In the genomic region with DNA sequence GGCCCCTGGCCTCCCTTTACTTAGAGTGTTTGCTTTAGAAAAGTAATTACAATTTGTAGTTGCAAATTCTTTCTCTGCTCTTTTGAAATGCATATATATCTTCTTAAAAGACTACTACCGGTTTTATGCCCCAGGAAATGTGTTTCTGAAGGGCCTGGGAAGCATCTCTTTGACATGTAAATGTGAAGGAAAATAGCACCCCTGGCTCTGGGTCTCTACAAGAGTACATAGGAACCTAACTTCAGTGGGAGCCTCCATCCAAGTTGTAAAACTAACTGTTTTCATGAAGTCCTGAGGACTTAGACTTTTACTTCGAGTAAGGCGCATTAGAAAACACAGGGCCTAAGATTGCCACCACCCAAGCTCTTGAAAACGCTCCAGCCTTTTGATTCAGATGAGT, we compare ENCODE assay signal across 22 cellular contexts.
"Had no signal": no experiment of that assay in that cellular context is flagged by ENCODE, and none has a peak within 500 bp of the region (broad histone marks: within the 10 kb centered on the region; RNA-seq: fewer than 3 reads in every experiment).

No MANE protein-coding gene starts in this region.

- H3K27ac Mint-ChIP-seq: effector memory CD8-positive, alpha-beta T cell; immature natural killer cell; natural killer cell; progenitor cell of endocrine pancreas; stimulated activated effector memory CD8-positive, alpha-beta T cell treated with anti-CD3 and anti-CD28 coated beads, Interleukin-12 subunit alpha, Interleukin-12 subunit beta, amount 100 ng/mL, for 72 hours had no signal

- H2AFZ ChIP-seq: parathyroid adenoma had no signal

- H3K9me3 ChIP-seq: left ventricle myocardium inferior, lower lobe of right lung, right atrium auricular region, sigmoid colon, stomach, thyroid gland had no signal

- H3K36me3 ChIP-seq: left ventricle myocardium inferior, lower lobe of right lung, right atrium auricular region, sigmoid colon, stomach, thyroid gland had no signal

- H3K27me3 Mint-ChIP-seq: effector memory CD8-positive, alpha-beta T cell had no signal

- H3K4me1 ChIP-seq: left ventricle myocardium inferior, lower lobe of right lung, parathyroid adenoma, right atrium auricular region, sigmoid colon, stomach, thyroid gland had no signal

- H3K27me3 ChIP-seq: right atrium auricular region, sigmoid colon, stomach, thyroid gland had no signal

- H3K4me3 ChIP-seq: left ventricle myocardium inferior, lower lobe of right lung, right atrium auricular region, sigmoid colon, stomach, thyroid gland had no signal

- H3K9ac ChIP-seq: parathyroid adenoma had no signal

- H3K36me3 Mint-ChIP-seq: immature natural killer cell; natural killer cell; stimulated activated effector memory CD8-positive, alpha-beta T cell treated with anti-CD3 and anti-CD28 coated beads, Interleukin-12 subunit alpha, Interleukin-12 subunit beta, amount 100 ng/mL, for 72 hours had no signal

- H3K4me3 Mint-ChIP-seq: effector memory CD8-positive, alpha-beta T cell; immature natural killer cell; natural killer cell; stimulated activated effector memory CD8-positive, alpha-beta T cell treated with anti-CD3 and anti-CD28 coated beads, Interleukin-12 subunit alpha, Interleukin-12 subunit beta, amount 100 ng/mL, for 72 hours had no signal

- H3K4me1 Mint-ChIP-seq: immature natural killer cell; natural killer cell; stimulated activated effector memory CD8-positive, alpha-beta T cell treated with anti-CD3 and anti-CD28 coated beads, Interleukin-12 subunit alpha, Interleukin-12 subunit beta, amount 100 ng/mL, for 72 hours had no signal

- H3K27ac ChIP-seq: left ventricle myocardium inferior, lower lobe of right lung, parathyroid adenoma, right atrium auricular region, sigmoid colon, stomach, thyroid gland had no signal

- H3K79me2 ChIP-seq: parathyroid adenoma had no signal

- DNase-seq: cerebellar nuclear complex; cortex of kidney; effector memory CD8-positive, alpha-beta T cell; hypothalamus; immature natural killer cell; islet precursor cell; kidney glomerular epithelial cell; left colon; left ventricle myocardium inferior; lower lobe of right lung; natural killer cell; sigmoid colon; stimulated activated CD4-positive, alpha-beta T cell treated with anti-CD3 and anti-CD28 coated beads, Interleukin-2, amount 100 ng/mL, for 24 hours; stimulated activated CD4-positive, alpha-beta T cell treated with anti-CD3 and anti-CD28 coated beads, Interleukin-4, amount 100 ng/mL, for 24 hours; stimulated activated naive CD4-positive, alpha-beta T cell treated with Interleukin-2 at 50 U/mL for 16 hours; stomach; thyroid gland; trophoblast cell had no signal
